Comparison of ENCODE assay signal across 8 cellular contexts in the genomic region with DNA sequence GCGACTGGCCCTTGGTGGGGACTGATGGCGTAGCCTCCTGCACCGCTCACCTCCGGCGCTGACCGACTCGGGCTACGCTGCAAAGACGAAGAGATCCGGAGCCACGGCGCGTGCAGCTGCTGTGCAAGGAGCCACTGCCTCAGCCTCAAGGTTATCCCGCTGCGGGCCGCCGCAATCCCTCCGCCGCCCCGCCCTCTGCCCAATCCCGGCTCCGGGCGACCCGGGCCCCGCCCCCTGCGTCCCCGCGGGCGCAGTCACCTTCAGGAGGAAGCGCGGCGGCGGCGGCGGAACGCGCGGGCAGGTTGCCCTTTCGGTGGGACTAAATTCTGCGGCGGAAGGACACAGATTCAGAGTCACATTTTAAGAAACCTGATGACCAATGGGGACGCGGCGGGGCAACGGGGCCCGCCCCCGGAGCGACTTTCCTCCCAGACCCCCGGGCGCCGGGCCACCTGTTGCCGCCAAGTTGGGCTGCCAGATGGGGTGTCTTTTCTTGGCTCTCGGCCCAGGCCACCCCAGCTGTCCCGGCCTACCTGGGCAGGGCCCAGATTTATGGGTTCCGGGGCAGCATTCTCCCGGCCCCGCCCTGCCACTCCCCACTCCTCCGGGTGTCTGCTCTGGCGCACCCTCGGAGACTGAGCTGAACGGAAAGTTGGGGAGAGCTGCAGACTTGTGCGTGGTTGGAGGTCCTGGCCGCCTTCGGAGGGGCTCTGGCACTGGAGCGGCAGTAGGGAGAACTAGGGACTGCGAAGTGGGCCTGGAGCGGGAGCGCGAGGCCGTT. TPM values are rescaled to one million over a fixed set of nuclear protein-coding genes. Genes with fewer than 3 reads are reported as not detected.
DNase-seq lines count a peak whose midpoint lies in the region; ATAC-seq and TF ChIP-seq lines count a peak whose summit lies in the region.

TSS of gene PKM (minus strand) at position 125 of the 781 bp plus-strand sequence. CDS start 12,093 bp downstream, outside the sequence.

- peak within 1 kb of the TSS; percentile 99 for H3K4me2 ChIP-seq in HCT116 (ENCODE audit: low read length)
- H3K4me2 ChIP-seq in neural progenitor cell, result peak within 1 kb of the TSS; percentile 98

- ATAC-seq in HCT116, result peak; percentile 70
- peak; percentile 49 for ATAC-seq in foreskin keratinocyte

- intact Hi-C loops in HCT116 (cut with micrococcal nuclease), result loop anchor here (10.0 kb wide), 1 partner anchor 244 kb away; the partner anchor contains the start of gene ARIH1

- H3K27ac ChIP-seq in HCT116 (ENCODE audit: low read depth, low read length) (peak within 1 kb of the TSS; percentile 92), SJSA1 (peak within 1 kb of the TSS; percentile 69), foreskin keratinocyte (peak within 1 kb of the TSS; percentile 67), neural progenitor cell (peak within 1 kb of the TSS; percentile 71), stomach smooth muscle (ENCODE audit: low read length) (peak within 1 kb of the TSS; percentile 90)

- peaks cover 5% of the 10 kb centered on the region for H3K27me3 Mint-ChIP-seq in neural progenitor cell (ENCODE audit: insufficient read depth, low read depth)

- H3K4me1 Mint-ChIP-seq in neural progenitor cell, result peaks cover 42% of the 10 kb centered on the region

- H3K36me3 ChIP-seq in HCT116 (ENCODE audit: control insufficient read depth in 1 of 2, insufficient read depth in 2 of 2, low read length in 2 of 2), result peaks cover 0 to 12% of the 10 kb centered on the region in 2 experiments; a peak in 3 of 4 replicates
- H3K36me3 ChIP-seq in SJSA1, result peaks cover 28% of the 10 kb centered on the region
- H3K36me3 ChIP-seq in neural progenitor cell, result no peaks in the 10 kb centered on the region
- H3K36me3 ChIP-seq in stomach smooth muscle (ENCODE audit: control insufficient read depth in 2 of 2, insufficient read depth in 2 of 2, low read length in 2 of 2), result no peaks in the 10 kb centered on the region

- H3K79me2 ChIP-seq in HCT116 (ENCODE audit: insufficient read depth, low read length) (peaks cover 58% of the 10 kb centered on the region), neural progenitor cell (ENCODE audit: low read depth) (peaks cover 46% of the 10 kb centered on the region)

- H3K27me3 ChIP-seq in HCT116 (ENCODE audit: insufficient read depth, low read length) (no peaks in the 10 kb centered on the region), SJSA1 (replicated peaks) (no peaks in the 10 kb centered on the region), foreskin keratinocyte (no peaks in the 10 kb centered on the region), neural progenitor cell (peaks cover 51% of the 10 kb centered on the region), stomach smooth muscle (ENCODE audit: control insufficient read depth in 1 of 2, insufficient read depth in 2 of 2, low read length in 2 of 2) (no peaks in the 10 kb centered on the region)

- no peak for TF ChIP-seq RAD21 in HCT116 (IDR thresholded peaks at IDR 0.05; ENCODE audit: low read depth)

- H3K9ac ChIP-seq in HCT116 (ENCODE audit: low read length), result peak within 1 kb of the TSS; percentile 94
- peak within 1 kb of the TSS; percentile 73 for H3K9ac ChIP-seq in neural progenitor cell
- H3K9ac ChIP-seq in stomach smooth muscle (ENCODE audit: low read length in 2 of 2), result peak within 1 kb of the TSS; percentile 89 to 97

- in situ Hi-C loops in G401 (cut with HindIII; ENCODE audit: low sequenced_read_pairs), result no loop called here

- H3F3A ChIP-seq in neural progenitor cell (ENCODE audit: low read depth), result peaks cover 43% of the 10 kb centered on the region

- DNase-seq in G401 (ENCODE audit: low spot score) (peak; percentile 93), HCT116 (ENCODE audit: low read depth, low spot score) (peak; percentile 99), MV-4-11 (lab: John Stamatoyannopoulos, UW) (peak; percentile 89), SJSA1 (ENCODE audit: low read depth in 1 of 2, low spot score in 2 of 2) (peak; percentile 95 to 98), foreskin keratinocyte (peak; percentile 94 to 98), neural progenitor cell (ENCODE audit: low spot score) (peak; percentile 99)
- peak; percentile 75 to 89 (median 85) for DNase-seq in activated naive CD4-positive, alpha-beta T cell (lab: John Stamatoyannopoulos, UW)

- no peak within 1 kb of the TSS for H2AFZ ChIP-seq in HCT116 (ENCODE audit: low read depth, low read length, poor library complexity, severe bottlenecking)
- H2AFZ ChIP-seq in neural progenitor cell (replicated peaks), result no peak within 1 kb of the TSS

- CTCF ChIA-PET in HCT116 (lab: Charles Lee), result no interaction called here

- H4K20me1 ChIP-seq in HCT116 (ENCODE audit: insufficient read depth) (peaks cover 22% of the 10 kb centered on the region; the same call in 1 of the 2 replicates), neural progenitor cell (ENCODE audit: low read depth) (peaks cover 47% of the 10 kb centered on the region)

- no peaks in the 10 kb centered on the region for H3K9me3 ChIP-seq in HCT116 (ENCODE audit: control insufficient read depth in 1 of 2, insufficient read depth in 1 of 2, low read depth in 1 of 2, low read length in 2 of 2)
- H3K9me3 ChIP-seq in SJSA1 (replicated peaks), result no peaks in the 10 kb centered on the region
- no peaks in the 10 kb centered on the region for H3K9me3 ChIP-seq in neural progenitor cell (ENCODE audit: low read depth)
- H3K9me3 ChIP-seq in stomach smooth muscle (ENCODE audit: control insufficient read depth in 2 of 2, low read length in 2 of 2), result no peaks in the 10 kb centered on the region

- peaks cover 5% of the 10 kb centered on the region for H3K36me3 Mint-ChIP-seq in neural progenitor cell

- H3K9me3 Mint-ChIP-seq in neural progenitor cell, result no peaks in the 10 kb centered on the region

- RAD21 ChIA-PET in HCT116 (lab: Charles Lee; ENCODE audit: low non-redundant PET in 1 of 2, low total read pairs in 2 of 2, uncharacterized antibody in 2 of 2, unreplicated experiment in 2 of 2), result no interaction called here

- TF ChIP-seq POLR2A in HCT116 (IDR thresholded peaks at IDR 0.05; ENCODE audit: borderline replicate concordance, extremely low read depth, insufficient read depth, insufficient read length), result peak; percentile 97

- H3K4me3 ChIP-seq in HCT116 (replicated peaks in 1 of 2; ENCODE audit: low read depth in 1 of 2, low read length in 2 of 2) (peak within 1 kb of the TSS; percentile 82 to 94), SJSA1 (peak within 1 kb of the TSS; percentile 76), neural progenitor cell (peak within 1 kb of the TSS; percentile 95), stomach smooth muscle (ENCODE audit: low read length in 2 of 2) (peak within 1 kb of the TSS; percentile 76 to 90)

- peak within 1 kb of the TSS; percentile 91 for H3K27ac Mint-ChIP-seq in neural progenitor cell

- TF ChIP-seq CTCF in HCT116 (IDR thresholded peaks at IDR 0.05 in 2 of 3, conservative IDR thresholded peaks at IDR 0.05 in 1 of 3; ENCODE audit: borderline replicate concordance in 1 of 3, insufficient read depth in 1 of 3, low read depth in 2 of 3, low read length in 2 of 3) (no peak), foreskin keratinocyte (conservative IDR thresholded peaks at IDR 0.05) (peak; percentile 14), neural progenitor cell (IDR thresholded peaks at IDR 0.05) (no peak)

- peaks cover 38 to 58% of the 10 kb centered on the region in 2 experiments for H3K4me1 ChIP-seq in HCT116 (ENCODE audit: control insufficient read depth in 1 of 2, insufficient read depth in 2 of 2, low read length in 2 of 2)
- H3K4me1 ChIP-seq in SJSA1 (replicated peaks), result peaks cover 39% of the 10 kb centered on the region
- H3K4me1 ChIP-seq in foreskin keratinocyte, result peaks cover 8% of the 10 kb centered on the region
- H3K4me1 ChIP-seq in neural progenitor cell, result peaks cover 38% of the 10 kb centered on the region
- peaks cover 38% of the 10 kb centered on the region for H3K4me1 ChIP-seq in stomach smooth muscle (ENCODE audit: control insufficient read depth, insufficient read depth, low read length)

- POLR2A ChIA-PET in HCT116 (lab: Charles Lee), result interaction anchor here (0.9 to 1.7 kb wide), 11 partner anchors 8 to 34 kb away, joined by 3 to 7 read pairs (median 4); partner anchors contain the start of gene GRAMD2A

- peak within 1 kb of the TSS; percentile 96 for H3K4me3 Mint-ChIP-seq in neural progenitor cell

- no peaks in the 10 kb centered on the region for H3K9me2 ChIP-seq in HCT116 (ENCODE audit: insufficient read depth)

- BruUV-seq in HCT116 (replicated peaks; lab: Mats Ljungman, UMichigan), result no TSS peak

TF ChIP-seq in HCT116, 20 proteins besides CTCF, POLR2A, EP300 and RAD21:
- TF ChIP-seq TCF7L2 (IDR thresholded peaks at IDR 0.05; ENCODE audit: borderline replicate concordance, extremely low read depth, insufficient read depth, insufficient read length) (peak; percentile 78), POLR2AphosphoS5 (IDR thresholded peaks at IDR 0.05; ENCODE audit: low read depth, low read length) (peak; percentile 99), YY1 (IDR thresholded peaks at IDR 0.05; ENCODE audit: extremely low read depth, insufficient replicate concordance, low read depth, low read length) (peak; percentile 58), ELF1 (IDR thresholded peaks at IDR 0.05; ENCODE audit: borderline replicate concordance, low read depth) (no peak), ZFX (IDR thresholded peaks at IDR 0.05) (peak; percentile 52)
TF ChIP-seq in HCT116: peak in this region for 4.

RNA-seq across cellular contexts. Expression of gene PKM, which starts in this region (rescaled TPM):
- total RNA-seq in G401 (2014; rRNA removed; shearing (Covaris generic)), result 1,858 and 2,103 TPM in 2 replicates
- 1,664 TPM for total RNA-seq in HCT116 (2021; ENCODE audit: unreplicated experiment)
- polyA plus RNA-seq in HCT116 (2012), result 2,370 and 2,533 TPM in 2 replicates
- 1,365 and 1,516 TPM in 2 replicates for total RNA-seq in SJSA1 (2014; rRNA removed; shearing (Covaris generic))
- total RNA-seq in foreskin keratinocyte, result 2,420 and 2,686 TPM in 2 replicates
- polyA plus RNA-seq in foreskin keratinocyte, result 2,518 and 2,832 TPM in 2 replicates
- total RNA-seq in neural progenitor cell (ENCODE audit: low replicate concordance), result 1,033 and 1,163 TPM in 2 replicates

Comparison
In these comparisons a context has a peak if more than half of its experiments do, and no peak if none do; other contexts are left out.
1. Peak in every context shown above with its lines: DNase-seq, ATAC-seq, H3K4me3 ChIP-seq and H3K27ac ChIP-seq.